In genomic region chr6:129748212-129748900, GRCh38 we compare ENCODE assay signal across 8 cellular contexts. TPM values are rescaled to one million over a fixed set of nuclear protein-coding genes. Genes with fewer than 3 reads are reported as not detected.
DNase-seq lines count a peak whose midpoint lies in the region; ATAC-seq and TF ChIP-seq lines count a peak whose summit lies in the region.

No MANE protein-coding gene starts in this region.

- peak overlapping the region; percentile 87 for H3K4me2 ChIP-seq in IMR-90 (ENCODE audit: low read depth, low read length)

- dilution Hi-C loops in IMR-90 (cut with HindIII; ENCODE audit: low sequenced_read_pairs, unreplicated experiment) = no loop called here

- H4K20me1 ChIP-seq in IMR-90 (ENCODE audit: insufficient read depth, low read length) = no peaks in the 10 kb centered on the region

- in situ Hi-C loops in IMR-90 (cut with MboI; ENCODE audit: low sequenced_read_pairs) = loop anchor here (10.0 kb wide), 1 partner anchor 134 kb away; no protein-coding TSS in a partner anchor

- peak overlapping the region; percentile 84 for H3K4ac ChIP-seq in IMR-90 (ENCODE audit: low read depth, low read length)

- H3K18ac ChIP-seq in IMR-90 (ENCODE audit: low read depth, low read length) = peak overlapping the region; percentile 85

- H4K91ac ChIP-seq in IMR-90 (ENCODE audit: insufficient read depth, low read depth, low read length) = peak overlapping the region; percentile 88

- H2AFZ ChIP-seq in IMR-90 (replicated peaks; ENCODE audit: low read length, poor library complexity) = peak overlapping the region; percentile 76

- peak overlapping the region; percentile 87 for H2AK5ac ChIP-seq in IMR-90 (ENCODE audit: low read depth, low read length)

- H4K8ac ChIP-seq in IMR-90 (ENCODE audit: low read depth in 2 of 2, low read length in 2 of 2) = peak overlapping the region; percentile 37 to 80

- ATAC-seq in GM21447 (IDR thresholded peaks at IDR 0.05; ENCODE audit: unreplicated experiment) = peak; percentile 86
- ATAC-seq in IMR-90 (ENCODE audit: low read depth) = no peak
- peak; percentile 64 to 80 (median 73) for ATAC-seq in psoas muscle

- H3K4me1 ChIP-seq in IMR-90 (ENCODE audit: control insufficient read depth, insufficient read depth, low read length) (peaks cover 16% of the 10 kb centered on the region), psoas muscle (peaks cover 31% of the 10 kb centered on the region)
- peaks cover 35% of the 10 kb centered on the region for H3K4me1 ChIP-seq in effector memory CD4-positive, alpha-beta T cell (ENCODE audit: control insufficient read depth, insufficient read depth, low read length, poor library complexity, severe bottlenecking)

- no TSS peak for BruUV-seq in IMR-90 (replicated peaks; lab: Mats Ljungman, UMichigan)

- peak overlapping the region; percentile 89 for H4K5ac ChIP-seq in IMR-90 (ENCODE audit: low read depth, low read length)

- H3K4me3 ChIP-seq in IMR-90 (ENCODE audit: insufficient read depth, low read depth, low read length) (no peak overlapping the region), psoas muscle (no peak overlapping the region)
- peak overlapping the region; percentile 27 for H3K4me3 ChIP-seq in effector memory CD4-positive, alpha-beta T cell (ENCODE audit: insufficient read depth, low read depth, low read length, poor library complexity, severe bottlenecking)

- CTCF ChIA-PET in IMR-90 (lab: Yijun Ruan, JAX) = interaction anchor here (1.6 kb wide), 1 partner anchor 21 kb away, joined by 3 read pairs; no protein-coding TSS in a partner anchor

- peaks cover 3% of the 10 kb centered on the region; the same call in 1 of the 2 replicates for H3K9me1 ChIP-seq in IMR-90 (ENCODE audit: insufficient read depth, low read length)

- peak overlapping the region; percentile 24; the same call in 1 of the 2 replicates for H3K56ac ChIP-seq in IMR-90 (ENCODE audit: extremely low read depth, insufficient read depth, low read length)

- TF ChIP-seq RAD21 in IMR-90 (IDR thresholded peaks at IDR 0.05; ENCODE audit: low read length) = no peak

- WGBS in IMR-90 (ENCODE audit: extremely low coverage in 2 of 2, insufficient read length in 1 of 2), 2 experiments = no CpG with 5 or more reads among the region's 4 CpGs
- WGBS in psoas muscle, 3 donors = 36 to 52% (median 44%) methylated on average over 4 of the region's 4 CpGs

- peak overlapping the region; percentile 64 for H3K23ac ChIP-seq in IMR-90 (ENCODE audit: low read depth, low read length)

- 0 out of 2 replicates have a peak overlapping the region, but pooled peaks have one; percentile 19 for H3K9ac ChIP-seq in IMR-90 (ENCODE audit: low read depth, low read length)

- DNase-seq in Daoy (ENCODE audit: low read depth) (peak; percentile 75), IMR-90 (peak; percentile 61), psoas muscle (peak in 1 of 2 donors; percentile 13), NCI-H2081 (lab: John Stamatoyannopoulos, UW) (no peak), AG20443 (ENCODE audit: low spot score) (no peak)
- peak; percentile 35 for DNase-seq in activated CD4-positive, alpha-beta T cell treated with anti-CD3 and anti-CD28 coated beads for 1 hour
- peak in 2 of 3 donors; percentile 12 to 24 for DNase-seq in effector memory CD4-positive, alpha-beta T cell

- no peak for TF ChIP-seq POLR2A in IMR-90 (IDR thresholded peaks at IDR 0.05; ENCODE audit: low read depth, low read length)

- POLR2A ChIA-PET in IMR-90 (lab: Charles Lee; ENCODE audit: unreplicated experiment) = no interaction called here

- intact Hi-C loops in IMR-90 (cut with micrococcal nuclease) = no loop called here
- intact Hi-C loops in psoas muscle (cut with DNase I) = loop anchor here in 1 of 2 donors (5.0 kb wide), 1 partner anchor 246 kb away; no protein-coding TSS in a partner anchor

- H3K79me1 ChIP-seq in IMR-90 (ENCODE audit: low read depth in 1 of 2, low read length in 2 of 2) = 0 out of 4 replicates have a peak, but pooled peaks cover 0 to 4% of the 10 kb centered on the region in 2 experiments

- H2BK20ac ChIP-seq in IMR-90 (ENCODE audit: low read depth, low read length) = peak overlapping the region; percentile 93

- H3K27me3 ChIP-seq in IMR-90 (ENCODE audit: control insufficient read depth, insufficient read depth, low read length) = no peaks in the 10 kb centered on the region
- no peaks in the 10 kb centered on the region for H3K27me3 ChIP-seq in effector memory CD4-positive, alpha-beta T cell (replicated peaks; ENCODE audit: control insufficient read depth, insufficient read depth, low read length, poor library complexity, severe bottlenecking)
- H3K27me3 ChIP-seq in psoas muscle (ENCODE audit: insufficient read depth in 3 of 3, low read length in 2 of 3) = no peaks in the 10 kb centered on the region

- no peak for TF ChIP-seq CTCF in IMR-90 (conservative IDR thresholded peaks at IDR 0.05; ENCODE audit: low read depth, low read length)
- TF ChIP-seq CTCF in psoas muscle (IDR thresholded peaks at IDR 0.05) = no peak

- H3K14ac ChIP-seq in IMR-90 (replicated peaks; ENCODE audit: low read depth, low read length) = peak overlapping the region; percentile 89

- H3K27ac ChIP-seq in IMR-90 (ENCODE audit: insufficient read depth, low read length) (peak overlapping the region; percentile 58; the same call in 1 of the 2 replicates), psoas muscle (peak overlapping the region; percentile 37)
- H3K27ac ChIP-seq in effector memory CD4-positive, alpha-beta T cell (ENCODE audit: insufficient read depth, low read length, poor library complexity, severe bottlenecking) = peak overlapping the region; percentile 53

- peak overlapping the region; percentile 94 for H2BK120ac ChIP-seq in IMR-90 (ENCODE audit: low read depth, low read length)

- no peaks in the 10 kb centered on the region for H3K36me3 ChIP-seq in IMR-90 (ENCODE audit: control insufficient read depth, insufficient read depth, low read length)
- H3K36me3 ChIP-seq in effector memory CD4-positive, alpha-beta T cell (ENCODE audit: control insufficient read depth, insufficient read depth, low read length) = no peaks in the 10 kb centered on the region
- H3K36me3 ChIP-seq in psoas muscle (ENCODE audit: insufficient read depth in 1 of 2, low read depth in 1 of 2) = no peaks in the 10 kb centered on the region

- H3K9me3 ChIP-seq in IMR-90 (ENCODE audit: control insufficient read depth, insufficient read depth, low read length) (no peaks in the 10 kb centered on the region), psoas muscle (no peaks in the 10 kb centered on the region)
- no peaks in the 10 kb centered on the region for H3K9me3 ChIP-seq in effector memory CD4-positive, alpha-beta T cell (ENCODE audit: control insufficient read depth, low read length)

- H2BK15ac ChIP-seq in IMR-90 (ENCODE audit: low read depth, low read length) = peak overlapping the region; percentile 92; the same call in 2 of the 3 replicates

- peak overlapping the region; percentile 78 for H2BK5ac ChIP-seq in IMR-90 (ENCODE audit: low read depth, low read length, poor library complexity, severe bottlenecking)

- no peak overlapping the region for H2AK9ac ChIP-seq in IMR-90 (replicated peaks; ENCODE audit: low read depth, low read length, poor library complexity)

TF ChIP-seq in IMR-90, 13 proteins besides CTCF, POLR2A, EP300 and RAD21:
- TF ChIP-seq MAZ (IDR thresholded peaks at IDR 0.05; ENCODE audit: borderline replicate concordance, low read depth, low read length) (no peak), CEBPB (IDR thresholded peaks at IDR 0.05; ENCODE audit: low read depth, low read length) (peak; percentile 65)
TF ChIP-seq in IMR-90: peak in this region for 1.

RNA-seq across cellular contexts. Expression of gene ARHGAP18, which starts 38.4 kb away (rescaled TPM):
- 28.7 and 38.9 TPM in 2 replicates for total RNA-seq in Daoy (2014; rRNA removed; shearing (Covaris generic))
- 17.0 and 25.0 TPM in 2 replicates for total RNA-seq in IMR-90 (2012; rRNA removed)
- 5.0 and 6.2 TPM in 2 replicates for polyA plus RNA-seq in IMR-90 (2012; rRNA removed)
- polyA plus RNA-seq in IMR-90 (2012; cell fraction: cytosol; rRNA removed) = 1.0 and 1.2 TPM in 2 replicates
- 0.46 and 3.5 TPM in 2 replicates for polyA plus RNA-seq in IMR-90 (2012; cell fraction: nucleus; rRNA removed; ENCODE audit: low replicate concordance)
- 1 to 10 TPM; 5.2 to 6.8 (median 5.5) TPM for total RNA-seq in psoas muscle
- polyA plus RNA-seq in psoas muscle = 1 to 10 TPM; 1.6 to 6.0 (median 4.3) TPM

Comparison
In these comparisons a context has a peak if more than half of its experiments do, and no peak if none do; other contexts are left out.
1. DNase-seq: peak in Daoy (single experiment), IMR-90 (single experiment), activated CD4-positive, alpha-beta T cell treated with anti-CD3 and anti-CD28 coated beads for 1 hour (single experiment) and effector memory CD4-positive, alpha-beta T cell (2 of 3); none in NCI-H2081 (0 of 2) and AG20443 (single experiment).
2. Peak in every context shown above with its lines, with median percentiles within 50 percentile points of each other: H3K27ac ChIP-seq.